ENCODE assay signal across 1 cellular context in the genomic region with DNA sequence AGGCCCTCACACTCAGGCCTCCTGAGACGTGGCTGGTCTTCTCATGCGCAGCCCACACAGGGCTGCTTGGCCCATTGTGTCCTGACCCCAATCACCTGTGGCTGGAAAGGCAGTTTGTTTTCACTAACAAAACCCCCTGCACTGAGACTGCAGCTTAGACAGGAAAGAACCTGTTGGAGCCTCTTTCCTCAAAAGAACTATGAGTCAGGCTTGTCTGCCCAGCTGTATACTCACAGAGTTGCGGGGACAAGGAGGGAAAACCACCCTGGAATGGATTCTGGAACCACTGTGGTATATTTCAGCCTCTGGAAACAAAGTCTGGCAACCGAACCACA.
TF ChIP-seq lines count a peak whose summit lies in the region.

No MANE protein-coding gene starts in this region.

TF ChIP-seq in SK-N-SH treated with all-trans-retinoic acid at 6 μM for 48 hours, 23 proteins besides CTCF, POLR2A, EP300 and RAD21 (continued from another document):
- TF ChIP-seq, protein P1, sequence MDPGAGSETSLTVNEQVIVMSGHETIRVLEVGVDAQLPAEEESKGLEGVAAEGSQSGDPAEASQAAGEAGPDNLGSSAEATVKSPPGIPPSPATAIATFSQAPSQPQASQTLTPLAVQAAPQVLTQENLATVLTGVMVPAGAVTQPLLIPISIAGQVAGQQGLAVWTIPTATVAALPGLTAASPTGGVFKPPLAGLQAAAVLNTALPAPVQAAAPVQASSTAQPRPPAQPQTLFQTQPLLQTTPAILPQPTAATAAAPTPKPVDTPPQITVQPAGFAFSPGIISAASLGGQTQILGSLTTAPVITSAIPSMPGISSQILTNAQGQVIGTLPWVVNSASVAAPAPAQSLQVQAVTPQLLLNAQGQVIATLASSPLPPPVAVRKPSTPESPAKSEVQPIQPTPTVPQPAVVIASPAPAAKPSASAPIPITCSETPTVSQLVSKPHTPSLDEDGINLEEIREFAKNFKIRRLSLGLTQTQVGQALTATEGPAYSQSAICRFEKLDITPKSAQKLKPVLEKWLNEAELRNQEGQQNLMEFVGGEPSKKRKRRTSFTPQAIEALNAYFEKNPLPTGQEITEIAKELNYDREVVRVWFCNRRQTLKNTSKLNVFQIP (CRISPR knock-in tag; IDR thresholded peaks at IDR 0.05; ENCODE audit: borderline replicate concordance, low read depth): no peak
